1 cellular context compared by ENCODE assay signal in genomic region chr6:89500486-89501020, GRCh38.
TF ChIP-seq lines count a peak whose summit lies in the region.

No MANE protein-coding gene starts in this region.

TF ChIP-seq in HEK293, 187 proteins besides CTCF, POLR2A, EP300 and RAD21 (continued from another document and continues in another):
- TF ChIP-seq ZNF518A (tag by site-specific recombination; conservative IDR thresholded peaks at IDR 0.05; ENCODE audit: low read depth) (no peak), ZNF692 (tag by site-specific recombination; IDR thresholded peaks at IDR 0.05) (no peak), ZSCAN30 (tag by site-specific recombination; IDR thresholded peaks at IDR 0.05) (no peak), ZNF768 (tag by site-specific recombination; IDR thresholded peaks at IDR 0.05) (no peak), ZNF654 (tag by site-specific recombination; IDR thresholded peaks at IDR 0.05; ENCODE audit: low read depth) (no peak), ZNF555 (tag by site-specific recombination; conservative IDR thresholded peaks at IDR 0.05) (no peak), ZNF837 (tag by site-specific recombination; IDR thresholded peaks at IDR 0.05) (no peak), ZNF354C (tag by site-specific recombination; IDR thresholded peaks at IDR 0.05; ENCODE audit: borderline replicate concordance, low read depth) (no peak), ZNF704 (tag by site-specific recombination; IDR thresholded peaks at IDR 0.05) (no peak), OSR2 (tag by site-specific recombination; IDR thresholded peaks at IDR 0.05) (peak; percentile 73), BCL11A (tag by site-specific recombination; IDR thresholded peaks at IDR 0.05; ENCODE audit: low read depth) (no peak), ZNF777 (tag by site-specific recombination; IDR thresholded peaks at IDR 0.05; ENCODE audit: borderline replicate concordance) (no peak), ZNF140 (tag by site-specific recombination; IDR thresholded peaks at IDR 0.05) (no peak), ZNF514 (tag by site-specific recombination; IDR thresholded peaks at IDR 0.05) (no peak), ZNF184 (tag by site-specific recombination; IDR thresholded peaks at IDR 0.05) (no peak), ZNF707 (tag by site-specific recombination; IDR thresholded peaks at IDR 0.05) (no peak), ZNF214 (tag by site-specific recombination; IDR thresholded peaks at IDR 0.05; ENCODE audit: borderline replicate concordance) (no peak), ZNF114 (tag by site-specific recombination; IDR thresholded peaks at IDR 0.05) (no peak), TSHZ1 (tag by site-specific recombination; IDR thresholded peaks at IDR 0.05; ENCODE audit: borderline replicate concordance) (no peak), ZNF560 (tag by site-specific recombination; IDR thresholded peaks at IDR 0.05; ENCODE audit: borderline replicate concordance) (no peak), ZNF501 (tag by site-specific recombination; IDR thresholded peaks at IDR 0.05) (peak; percentile 45; the same call in 1 of the 2 replicates), ZNF624 (tag by site-specific recombination; IDR thresholded peaks at IDR 0.05) (no peak), HIC1 (tag by site-specific recombination; IDR thresholded peaks at IDR 0.05) (no peak), ZFP41 (tag by site-specific recombination; IDR thresholded peaks at IDR 0.05; ENCODE audit: borderline replicate concordance) (no peak), ZNF404 (tag by site-specific recombination; IDR thresholded peaks at IDR 0.05) (no peak), ZNF623 (tag by site-specific recombination; IDR thresholded peaks at IDR 0.05) (no peak), ZNF26 (tag by site-specific recombination; IDR thresholded peaks at IDR 0.05) (no peak), ZNF169 (tag by site-specific recombination; IDR thresholded peaks at IDR 0.05) (no peak), ZNF670 (tag by site-specific recombination; IDR thresholded peaks at IDR 0.05; ENCODE audit: low read depth) (no peak), ZNF148 (tag by site-specific recombination; IDR thresholded peaks at IDR 0.05; ENCODE audit: borderline replicate concordance) (no peak), ZNF362 (tag by site-specific recombination; IDR thresholded peaks at IDR 0.05) (peak; percentile 73; the same call in 1 of the 2 replicates), ZNF645 (tag by site-specific recombination; IDR thresholded peaks at IDR 0.05) (no peak), ZFP69B (tag by site-specific recombination; IDR thresholded peaks at IDR 0.05) (no peak), ZBTB17 (tag by site-specific recombination; IDR thresholded peaks at IDR 0.05) (peak; percentile 59; the same call in 1 of the 2 replicates), ZNF785 (tag by site-specific recombination; IDR thresholded peaks at IDR 0.05) (no peak), EGR2 (tag by site-specific recombination; IDR thresholded peaks at IDR 0.05; ENCODE audit: low read depth) (no peak), ZNF488 (tag by site-specific recombination; IDR thresholded peaks at IDR 0.05) (no peak), ZNF133 (tag by site-specific recombination; IDR thresholded peaks at IDR 0.05) (no peak), FEZF1 (tag by site-specific recombination; IDR thresholded peaks at IDR 0.05) (peak; percentile 44; the same call in 1 of the 2 replicates), ZIC2 (tag by site-specific recombination; IDR thresholded peaks at IDR 0.05) (no peak), GLIS2 (tag by site-specific recombination; IDR thresholded peaks at IDR 0.05) (no peak), ZBTB48 (tag by site-specific recombination; IDR thresholded peaks at IDR 0.05) (no peak)
